18 cellular contexts compared by ENCODE assay signal in the genomic region with DNA sequence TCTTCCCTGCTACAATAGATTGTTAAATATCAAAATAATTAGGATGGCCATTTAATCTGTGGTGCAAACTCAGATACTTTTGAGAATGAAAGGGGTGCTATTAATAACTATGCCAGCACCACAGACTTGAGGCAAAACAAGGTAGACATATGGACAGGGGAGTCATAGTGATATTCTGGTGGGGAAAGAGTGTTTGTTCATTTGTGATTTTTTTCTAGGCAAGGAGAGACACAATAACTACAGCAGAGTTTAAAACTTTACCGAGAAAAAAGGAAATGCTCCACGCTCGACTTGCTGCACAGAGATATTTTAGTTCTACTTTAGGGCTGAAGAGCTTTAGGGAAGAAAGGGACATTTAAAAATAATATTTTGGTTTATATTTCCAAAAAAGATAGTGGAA.
DNase-seq lines count a peak whose midpoint lies in the region; ATAC-seq lines count a peak whose summit lies in the region.
"Had no signal": no experiment of that assay in that cellular context is flagged by ENCODE, and none has a peak within 500 bp of the region (broad histone marks: within the 10 kb centered on the region; RNA-seq: fewer than 3 reads in every experiment).

No MANE protein-coding gene starts in this region.

- H3K4me2 ChIP-seq in BLaER1 treated with 17β-estradiol and CSF1 and Interleukin-3, amounts not matched to agents 10 nM and 100 nM = peak overlapping the region; percentile 52 to 82 (median 66)

- H3K27me3 ChIP-seq in BLaER1 treated with 17β-estradiol and CSF1 and Interleukin-3, amounts not matched to agents 10 nM and 100 nM = no peaks in the 10 kb centered on the region

- H3K36me3 ChIP-seq in BLaER1 treated with 17β-estradiol and CSF1 and Interleukin-3, amounts not matched to agents 10 nM and 100 nM = no peaks in the 10 kb centered on the region

- H3K9me3 ChIP-seq in BLaER1 treated with 17β-estradiol and CSF1 and Interleukin-3, amounts not matched to agents 10 nM and 100 nM (replicated peaks in 1 of 11) = peaks cover 0 to 5% (median 5%) of the 10 kb centered on the region in 11 experiments; a peak in 7 of 22 replicates

- peak overlapping the region in 1 of 10 experiments; percentile 25; a peak in 3 of 20 replicates for H3K4me3 ChIP-seq in BLaER1 treated with 17β-estradiol and CSF1 and Interleukin-3, amounts not matched to agents 10 nM and 100 nM
- H3K4me3 ChIP-seq: K562 had no signal

- H3K4me1 ChIP-seq in BLaER1 treated with 17β-estradiol and CSF1 and Interleukin-3, amounts not matched to agents 10 nM and 100 nM = peaks cover 12 to 22% (median 18%) of the 10 kb centered on the region in 10 experiments

- peak overlapping the region in 2 of 11 experiments; percentile 7 to 29; a peak in 2 of 22 replicates for H3K27ac ChIP-seq in BLaER1 treated with 17β-estradiol and CSF1 and Interleukin-3, amounts not matched to agents 10 nM and 100 nM

- DNase-seq in NCI-H446 (lab: John Stamatoyannopoulos, UW) = no peak
- DNase-seq in stimulated activated CD4-positive, alpha-beta T cell treated with anti-CD3 and anti-CD28 coated beads, Interleukin-2, amount 100 ng/mL, for 48 hours = no peak
- no peak for DNase-seq in GF-D8 (lab: John Stamatoyannopoulos, UW)
- DNase-seq: activated CD4-positive, alpha-beta T cell treated with anti-CD3 and anti-CD28 coated beads for 1 hour; activated naive CD8-positive, alpha-beta T cell treated with anti-CD3 and anti-CD28 coated beads, Interleukin-2, amount 50 U/mL, for 24 hours; activated T-cell treated with anti-CD3 and anti-CD28 coated beads for 4 hours; CD4-positive, alpha-beta T cell; EL; H9; NCI-H1417 treated with DMSO at 0.1 percent for 48 hours; NCI-H345; stimulated activated naive CD8-positive, alpha-beta T cell treated with anti-CD3 and anti-CD28 coated beads, Interleukin-15, Interleukin-2, amounts not matched to agents 100 U/mL and 50 U/mL, for 24 hours had no signal

- ATAC-seq in GM19372 (IDR thresholded peaks at IDR 0.05; ENCODE audit: low read depth, unreplicated experiment) (peak; percentile 33), HG02852 (IDR thresholded peaks at IDR 0.05; ENCODE audit: unreplicated experiment) (peak; percentile 69), HG03565 (IDR thresholded peaks at IDR 0.05; ENCODE audit: unreplicated experiment) (peak; percentile 44), GM19455 (IDR thresholded peaks at IDR 0.05; ENCODE audit: unreplicated experiment) (no peak)
- ATAC-seq: activated naive CD8-positive, alpha-beta T cell treated with anti-CD3 and anti-CD28 coated beads, Interleukin-2, amount 50 U/mL, for 24 hours; K562; stimulated activated naive CD8-positive, alpha-beta T cell treated with anti-CD3 and anti-CD28 coated beads, Interleukin-15, Interleukin-2, amounts not matched to agents 100 U/mL and 50 U/mL, for 24 hours had no signal

- H4K20me1 ChIP-seq in BLaER1 treated with 17β-estradiol and CSF1 and Interleukin-3, amounts not matched to agents 10 nM and 100 nM = no peaks in the 10 kb centered on the region

- H3K9ac ChIP-seq in BLaER1 treated with 17β-estradiol and CSF1 and Interleukin-3, amounts not matched to agents 10 nM and 100 nM = peak overlapping the region in 1 of 11 experiments; percentile 20; a peak in 1 of 22 replicates
